23 cellular contexts compared by ENCODE assay signal in the genomic region with DNA sequence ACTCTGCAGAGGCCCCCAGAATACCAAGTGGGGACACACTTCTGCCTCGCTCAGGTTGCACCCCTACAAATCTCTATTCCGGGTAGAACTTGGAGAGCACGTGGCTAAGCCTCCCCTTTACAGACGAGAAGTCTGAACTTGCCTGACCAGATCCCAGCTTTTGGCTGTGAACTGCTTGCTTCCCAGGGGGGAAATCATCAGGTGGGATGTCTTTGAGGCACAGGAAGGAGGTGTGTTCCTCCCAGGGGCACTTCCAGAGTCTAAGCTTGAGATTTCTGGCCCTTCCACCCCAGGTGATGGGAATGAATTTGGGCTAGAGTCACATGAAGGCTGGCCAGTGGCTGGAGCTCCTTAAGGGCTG. TPM values are rescaled to one million over a fixed set of nuclear protein-coding genes. Genes with fewer than 3 reads are reported as not detected.
DNase-seq lines count a peak whose midpoint lies in the region; ATAC-seq and TF ChIP-seq lines count a peak whose summit lies in the region.
"Had no signal": no experiment of that assay in that cellular context is flagged by ENCODE, and none has a peak within 500 bp of the region (broad histone marks: within the 10 kb centered on the region; RNA-seq: fewer than 3 reads in every experiment).

No MANE protein-coding gene starts in this region.

- H3K27ac Mint-ChIP-seq in activated CD8-positive, alpha-beta T cell treated with anti-CD3 and anti-CD28 coated beads, Interleukin-2, amount 10 ng/mL, durations not matched to agents 7 days and 5 days, result peak overlapping the region; percentile 28
- no peak overlapping the region for H3K27ac Mint-ChIP-seq in activated CD8-positive, alpha-beta T cell treated with anti-CD3 and anti-CD28 coated beads for 36 hours
- H3K27ac Mint-ChIP-seq in nephron progenitor cell, result peak overlapping the region; percentile 35
- H3K27ac Mint-ChIP-seq: WTC11 had no signal

- peaks cover 5 to 28% of the 10 kb centered on the region in 2 donors for H3K4me1 ChIP-seq in uterus

- CTCF ChIA-PET in activated CD8-positive, alpha-beta T cell treated with anti-CD3 and anti-CD28 coated beads, Interleukin-2, amount 10 ng/mL, durations not matched to agents 7 days and 5 days (lab: Charles Lee), result interaction anchor here (1.3 to 13.7 kb wide), 6 partner anchors 10 to 55 kb away, joined by 4 to 185 read pairs (median 5); partner anchors contain the start of gene S100A6
- CTCF ChIA-PET in activated CD8-positive, alpha-beta T cell treated with anti-CD3 and anti-CD28 coated beads for 36 hours (lab: Charles Lee), result interaction anchor here (0.7 to 3.2 kb wide), 8 partner anchors 9 to 40 kb away, joined by 3 to 20 read pairs (median 4); partner anchors contain the start of gene S100A5

- H3K27ac ChIP-seq in coronary artery (peak overlapping the region; percentile 62 to 96), uterus (peak overlapping the region; percentile 53 to 94)
- H3K27ac ChIP-seq: KMS-11, testis had no signal

- no peaks in the 10 kb centered on the region for H3K27me3 ChIP-seq in uterus
- H3K27me3 ChIP-seq: testis had no signal

- POLR2A ChIA-PET in activated CD8-positive, alpha-beta T cell treated with anti-CD3 and anti-CD28 coated beads, Interleukin-2, amount 10 ng/mL, durations not matched to agents 7 days and 5 days (lab: Charles Lee), result interaction anchor here (1.0 to 1.4 kb wide), 4 partner anchors 10 to 25 kb away, joined by 3 to 4 read pairs (median 3); partner anchors contain the start of genes S100A5 and S100A6
- POLR2A ChIA-PET in activated CD8-positive, alpha-beta T cell treated with anti-CD3 and anti-CD28 coated beads for 36 hours (lab: Charles Lee), result interaction anchor here (0.6 to 1.5 kb wide), 4 partner anchors 13 to 338 kb away, joined by 3 to 4 read pairs (median 4); no protein-coding TSS in a partner anchor

- TF ChIP-seq POLR2A in uterus (IDR thresholded peaks at IDR 0.05), result no peak

- H3K27me3 Mint-ChIP-seq in activated CD8-positive, alpha-beta T cell treated with anti-CD3 and anti-CD28 coated beads, Interleukin-2, amount 10 ng/mL, durations not matched to agents 7 days and 5 days (ENCODE audit: low read depth), result peaks cover 3% of the 10 kb centered on the region
- H3K27me3 Mint-ChIP-seq in activated CD8-positive, alpha-beta T cell treated with anti-CD3 and anti-CD28 coated beads for 36 hours, result no peaks in the 10 kb centered on the region
- peaks cover 3% of the 10 kb centered on the region for H3K27me3 Mint-ChIP-seq in nephron progenitor cell (ENCODE audit: low read depth, poor library complexity)
- H3K27me3 Mint-ChIP-seq: CD4-positive, CD25-positive, alpha-beta regulatory T cell; T-cell had no signal

- no peak overlapping the region for H3K4me3 Mint-ChIP-seq in activated CD8-positive, alpha-beta T cell treated with anti-CD3 and anti-CD28 coated beads, Interleukin-2, amount 10 ng/mL, durations not matched to agents 7 days and 5 days
- no peak overlapping the region for H3K4me3 Mint-ChIP-seq in activated CD8-positive, alpha-beta T cell treated with anti-CD3 and anti-CD28 coated beads for 36 hours
- H3K4me3 Mint-ChIP-seq in nephron progenitor cell, result peak overlapping the region; percentile 37
- H3K4me3 Mint-ChIP-seq: T-cell, WTC11 had no signal

- no peak overlapping the region for H3K4me3 ChIP-seq in coronary artery
- H3K4me3 ChIP-seq in uterus, result no peak overlapping the region
- H3K4me3 ChIP-seq: testis had no signal

- no peak for DNase-seq in activated CD8-positive, alpha-beta T cell treated with anti-CD3 and anti-CD28 coated beads, Interleukin-2, amount 10 ng/mL, durations not matched to agents 7 days and 5 days
- no peak for DNase-seq in activated CD8-positive, alpha-beta T cell treated with anti-CD3 and anti-CD28 coated beads for 36 hours
- DNase-seq in coronary artery (ENCODE audit: low spot score), result no peak
- no peak for DNase-seq in nephron progenitor cell
- DNase-seq in uterus, result no peak
- no peak for DNase-seq in RPMI8226
- no peak for DNase-seq in activated CD4-positive, alpha-beta T cell treated with anti-CD3 and anti-CD28 coated beads for 1 hour
- DNase-seq in middle frontal gyrus (ENCODE audit: extremely low spot score, low spot score), result no peak
- DNase-seq: CD4-positive, CD25-positive, alpha-beta regulatory T cell; dermis blood vessel endothelial cell; head of caudate nucleus; NCI-H1105; NCI-H2227 treated with DMSO at 0.1 percent for 48 hours; Right ventricle myocardium superior; stimulated activated CD4-positive, alpha-beta T cell treated with anti-CD3 and anti-CD28 coated beads, Interleukin-2, amount 100 ng/mL, for 48 hours; T-cell; testis had no signal

- no peaks in the 10 kb centered on the region for H3K36me3 ChIP-seq in uterus

- no peak for TF ChIP-seq CTCF in activated CD8-positive, alpha-beta T cell treated with anti-CD3 and anti-CD28 coated beads for 36 hours (IDR thresholded peaks at IDR 0.05)
- TF ChIP-seq CTCF in coronary artery (IDR thresholded peaks at IDR 0.05) (no peak), nephron progenitor cell (IDR thresholded peaks at IDR 0.05) (no peak), uterus (IDR thresholded peaks at IDR 0.05) (no peak)

- intact Hi-C loops in activated CD8-positive, alpha-beta T cell treated with anti-CD3 and anti-CD28 coated beads for 36 hours (cut with micrococcal nuclease), result no loop called here
- intact Hi-C loops in uterus (cut with DNase I; ENCODE audit: low total_unique reads), result no loop called here

- H3K36me3 Mint-ChIP-seq in activated CD8-positive, alpha-beta T cell treated with anti-CD3 and anti-CD28 coated beads, Interleukin-2, amount 10 ng/mL, durations not matched to agents 7 days and 5 days (ENCODE audit: low read depth), result peaks cover 2% of the 10 kb centered on the region
- H3K36me3 Mint-ChIP-seq in activated CD8-positive, alpha-beta T cell treated with anti-CD3 and anti-CD28 coated beads for 36 hours (ENCODE audit: low read depth), result no peaks in the 10 kb centered on the region
- H3K36me3 Mint-ChIP-seq in nephron progenitor cell (ENCODE audit: low read depth), result no peaks in the 10 kb centered on the region
- H3K36me3 Mint-ChIP-seq: T-cell, WTC11 had no signal

- H3K9me3 ChIP-seq in uterus, result no peaks in the 10 kb centered on the region
- H3K9me3 ChIP-seq: testis had no signal

- peaks cover 43% of the 10 kb centered on the region for H3K4me1 Mint-ChIP-seq in activated CD8-positive, alpha-beta T cell treated with anti-CD3 and anti-CD28 coated beads, Interleukin-2, amount 10 ng/mL, durations not matched to agents 7 days and 5 days (ENCODE audit: low read depth)
- peaks cover 17% of the 10 kb centered on the region for H3K4me1 Mint-ChIP-seq in activated CD8-positive, alpha-beta T cell treated with anti-CD3 and anti-CD28 coated beads for 36 hours (ENCODE audit: low read depth)
- peaks cover 85% of the 10 kb centered on the region for H3K4me1 Mint-ChIP-seq in nephron progenitor cell

- ATAC-seq in activated CD8-positive, alpha-beta T cell treated with anti-CD3 and anti-CD28 coated beads, Interleukin-2, amount 10 ng/mL, durations not matched to agents 7 days and 5 days, result no peak
- ATAC-seq in activated CD8-positive, alpha-beta T cell treated with anti-CD3 and anti-CD28 coated beads for 36 hours, result no peak
- ATAC-seq: esophagus mucosa, sciatic nerve, T-cell, WTC11 had no signal

- no peaks in the 10 kb centered on the region for H3K9me3 Mint-ChIP-seq in activated CD8-positive, alpha-beta T cell treated with anti-CD3 and anti-CD28 coated beads, Interleukin-2, amount 10 ng/mL, durations not matched to agents 7 days and 5 days (ENCODE audit: insufficient read depth)
- H3K9me3 Mint-ChIP-seq in activated CD8-positive, alpha-beta T cell treated with anti-CD3 and anti-CD28 coated beads for 36 hours, result no peaks in the 10 kb centered on the region
- no peaks in the 10 kb centered on the region for H3K9me3 Mint-ChIP-seq in nephron progenitor cell
- H3K9me3 Mint-ChIP-seq: CD4-positive, CD25-positive, alpha-beta regulatory T cell; T-cell; WTC11 had no signal

RNA-seq across cellular contexts. Expression of gene S100A3, which starts 1.3 kb away (rescaled TPM):
- not detected for total RNA-seq in activated CD8-positive, alpha-beta T cell treated with anti-CD3 and anti-CD28 coated beads, Interleukin-2, amount 10 ng/mL, durations not matched to agents 7 days and 5 days
- total RNA-seq in activated CD8-positive, alpha-beta T cell treated with anti-CD3 and anti-CD28 coated beads for 36 hours, result not detected
- 1 to 10 TPM in 2 of 4 donors, not detected in 2; 1.2 to 3.7 TPM for total RNA-seq in uterus
- total RNA-seq: CD4-positive, CD25-positive, alpha-beta regulatory T cell; mononuclear cell; sciatic nerve; T-cell; testis had no signal

RNA-seq across cellular contexts. Expression of gene S100A4, which starts 4.8 kb away (rescaled TPM):
- 100 to 1,000 TPM; 628 to 665 TPM for total RNA-seq in activated CD8-positive, alpha-beta T cell treated with anti-CD3 and anti-CD28 coated beads, Interleukin-2, amount 10 ng/mL, durations not matched to agents 7 days and 5 days
- 100 to 1,000 TPM; 109 to 118 TPM for total RNA-seq in activated CD8-positive, alpha-beta T cell treated with anti-CD3 and anti-CD28 coated beads for 36 hours
- total RNA-seq in uterus, result 100 to 1,000 TPM in 3 of 4 donors, 10 to 100 TPM in 1; 58.9 to 226 (median 155) TPM

RNA-seq across cellular contexts. Expression of gene S100A5, which starts 9.6 kb away (rescaled TPM):
- total RNA-seq in activated CD8-positive, alpha-beta T cell treated with anti-CD3 and anti-CD28 coated beads, Interleukin-2, amount 10 ng/mL, durations not matched to agents 7 days and 5 days, result 1 to 10 TPM; 1.8 to 1.9 TPM
- total RNA-seq in activated CD8-positive, alpha-beta T cell treated with anti-CD3 and anti-CD28 coated beads for 36 hours, result 1 to 10 TPM; 1.1 to 1.2 TPM
- not detected for total RNA-seq in uterus
- total RNA-seq: dermis blood vessel endothelial cell, esophagus mucosa, mononuclear cell, omental fat pad, Right ventricle myocardium superior, sciatic nerve, WTC11 had no signal

RNA-seq across cellular contexts. Expression of gene S100A6, which starts 14.6 kb away (rescaled TPM):
- 100 to 1,000 TPM; 425 to 431 TPM for total RNA-seq in activated CD8-positive, alpha-beta T cell treated with anti-CD3 and anti-CD28 coated beads, Interleukin-2, amount 10 ng/mL, durations not matched to agents 7 days and 5 days
- 100 to 1,000 TPM; 200 to 211 TPM for total RNA-seq in activated CD8-positive, alpha-beta T cell treated with anti-CD3 and anti-CD28 coated beads for 36 hours
- 100 to 1,000 TPM in 3 of 4 donors, 10 to 100 TPM in 1; 55.5 to 729 (median 448) TPM for total RNA-seq in uterus

RNA-seq across cellular contexts. Expression of gene S100A2, which starts 15.3 kb away (rescaled TPM):
- under 1 TPM in 1 of 2 experiments, not detected in 1; 0.63 TPM for total RNA-seq in activated CD8-positive, alpha-beta T cell treated with anti-CD3 and anti-CD28 coated beads, Interleukin-2, amount 10 ng/mL, durations not matched to agents 7 days and 5 days
- under 1 TPM in 1 of 2 experiments, not detected in 1; 0.50 TPM for total RNA-seq in activated CD8-positive, alpha-beta T cell treated with anti-CD3 and anti-CD28 coated beads for 36 hours
- total RNA-seq in uterus, result 1 to 10 TPM in 2 of 4 donors, not detected in 2; 2.1 to 2.7 TPM
- total RNA-seq: CD4-positive, CD25-positive, alpha-beta regulatory T cell had no signal
